ENCODE assay signal across 1 cellular context in genomic region chr3:112671930-112672715, GRCh38.
TF ChIP-seq lines count a peak whose summit lies in the region.

No MANE protein-coding gene starts in this region.

TF ChIP-seq in GM23338, 12 proteins besides CTCF, POLR2A, EP300 and RAD21 (continued from another document):
- TF ChIP-seq ZNF462 (CRISPR knock-in tag; IDR thresholded peaks at IDR 0.05) = no peak
- TF ChIP-seq, protein P1, sequence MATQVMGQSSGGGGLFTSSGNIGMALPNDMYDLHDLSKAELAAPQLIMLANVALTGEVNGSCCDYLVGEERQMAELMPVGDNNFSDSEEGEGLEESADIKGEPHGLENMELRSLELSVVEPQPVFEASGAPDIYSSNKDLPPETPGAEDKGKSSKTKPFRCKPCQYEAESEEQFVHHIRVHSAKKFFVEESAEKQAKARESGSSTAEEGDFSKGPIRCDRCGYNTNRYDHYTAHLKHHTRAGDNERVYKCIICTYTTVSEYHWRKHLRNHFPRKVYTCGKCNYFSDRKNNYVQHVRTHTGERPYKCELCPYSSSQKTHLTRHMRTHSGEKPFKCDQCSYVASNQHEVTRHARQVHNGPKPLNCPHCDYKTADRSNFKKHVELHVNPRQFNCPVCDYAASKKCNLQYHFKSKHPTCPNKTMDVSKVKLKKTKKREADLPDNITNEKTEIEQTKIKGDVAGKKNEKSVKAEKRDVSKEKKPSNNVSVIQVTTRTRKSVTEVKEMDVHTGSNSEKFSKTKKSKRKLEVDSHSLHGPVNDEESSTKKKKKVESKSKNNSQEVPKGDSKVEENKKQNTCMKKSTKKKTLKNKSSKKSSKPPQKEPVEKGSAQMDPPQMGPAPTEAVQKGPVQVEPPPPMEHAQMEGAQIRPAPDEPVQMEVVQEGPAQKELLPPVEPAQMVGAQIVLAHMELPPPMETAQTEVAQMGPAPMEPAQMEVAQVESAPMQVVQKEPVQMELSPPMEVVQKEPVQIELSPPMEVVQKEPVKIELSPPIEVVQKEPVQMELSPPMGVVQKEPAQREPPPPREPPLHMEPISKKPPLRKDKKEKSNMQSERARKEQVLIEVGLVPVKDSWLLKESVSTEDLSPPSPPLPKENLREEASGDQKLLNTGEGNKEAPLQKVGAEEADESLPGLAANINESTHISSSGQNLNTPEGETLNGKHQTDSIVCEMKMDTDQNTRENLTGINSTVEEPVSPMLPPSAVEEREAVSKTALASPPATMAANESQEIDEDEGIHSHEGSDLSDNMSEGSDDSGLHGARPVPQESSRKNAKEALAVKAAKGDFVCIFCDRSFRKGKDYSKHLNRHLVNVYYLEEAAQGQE (IDR thresholded peaks at IDR 0.05; ENCODE audit: unreplicated experiment) = no peak
TF ChIP-seq in GM23338: peak in this region for 0.
